In the genomic region with DNA sequence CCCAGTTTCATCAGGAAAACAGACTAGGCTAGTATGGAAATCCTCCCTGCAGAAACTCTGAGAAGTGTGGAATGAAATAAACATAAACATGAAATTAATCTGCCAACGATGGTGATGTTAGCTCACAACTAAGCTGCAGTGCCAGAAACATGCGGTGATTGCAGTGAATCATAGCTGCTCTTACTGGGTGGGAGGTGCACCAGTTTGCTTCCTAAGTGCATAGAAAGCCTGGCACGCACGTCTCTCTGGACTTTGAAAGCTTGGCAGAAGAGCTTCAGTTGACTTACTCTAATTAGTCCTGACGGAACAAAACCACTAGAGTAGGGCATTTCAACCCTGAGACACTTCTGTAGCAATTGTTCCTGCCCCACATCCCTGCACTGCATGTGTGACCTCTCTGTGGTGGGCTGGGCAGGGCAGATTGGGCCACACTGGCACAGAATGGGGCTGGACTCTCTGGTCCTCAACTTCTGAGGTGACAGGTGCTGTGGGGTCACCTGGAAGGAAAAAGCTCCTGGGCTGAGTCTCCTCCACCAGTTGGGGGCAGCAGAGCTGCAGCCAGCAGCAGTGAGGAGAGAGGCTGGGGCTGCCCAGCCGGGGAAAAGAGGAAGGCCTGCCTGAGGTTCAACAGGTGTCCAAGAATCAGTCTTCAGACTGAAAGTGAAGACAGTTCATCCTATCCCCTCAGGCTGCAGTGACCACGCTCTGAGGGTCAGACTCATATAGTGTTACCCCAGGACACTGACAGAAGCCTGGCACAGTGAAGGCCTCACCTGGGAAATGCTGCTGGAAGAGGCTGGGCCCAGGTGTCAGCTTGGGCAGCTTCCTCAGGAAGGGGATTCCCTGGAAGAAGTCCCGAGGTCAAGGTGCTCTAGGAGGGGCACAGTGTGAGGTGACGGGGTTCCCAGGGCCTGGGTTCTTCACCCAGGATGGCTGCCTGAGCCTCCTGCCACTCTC, we compare ENCODE assay signal across 9 cellular contexts. TPM values are rescaled to one million over a fixed set of nuclear protein-coding genes. Genes with fewer than 3 reads are reported as not detected.
DNase-seq lines count a peak whose midpoint lies in the region; ATAC-seq and TF ChIP-seq lines count a peak whose summit lies in the region.
"Had no signal": no experiment of that assay in that cellular context is flagged by ENCODE, and none has a peak within 500 bp of the region (broad histone marks: within the 10 kb centered on the region; RNA-seq: fewer than 3 reads in every experiment).

No MANE protein-coding gene starts in this region.

- no peaks in the 10 kb centered on the region for H3K27me3 Mint-ChIP-seq in activated naive CD8-positive, alpha-beta T cell treated with anti-CD3 and anti-CD28 coated beads for 36 hours
- no peaks in the 10 kb centered on the region for H3K27me3 Mint-ChIP-seq in CD4-positive, alpha-beta memory T cell

- H3K9me3 ChIP-seq in lower lobe of right lung: no peaks in the 10 kb centered on the region
- H3K9me3 ChIP-seq in CD4-positive, alpha-beta memory T cell (ENCODE audit: control insufficient read depth in 1 of 2, low read length in 2 of 2): no peaks in the 10 kb centered on the region

- intact Hi-C loops in lower lobe of right lung (cut with DNase I): no loop called here
- intact Hi-C loops in CD4-positive, alpha-beta memory T cell (cut with micrococcal nuclease): loop anchor here (5.0 kb wide), 1 partner anchor 223 kb away; no protein-coding TSS in a partner anchor

- no peak overlapping the region for H3K4me3 Mint-ChIP-seq in activated naive CD8-positive, alpha-beta T cell treated with anti-CD3 and anti-CD28 coated beads for 36 hours
- no peak overlapping the region for H3K4me3 Mint-ChIP-seq in CD4-positive, alpha-beta memory T cell

- POLR2A ChIA-PET in CD4-positive, alpha-beta memory T cell (lab: Charles Lee; ENCODE audit: partially characterized antibody): no interaction called here

- DNase-seq in NCI-H82 (lab: John Stamatoyannopoulos, UW) (peak; percentile 38), NCI-H82 treated with DMSO at 0.1 percent for 48 hours (lab: John Stamatoyannopoulos, UW; ENCODE audit: unreplicated experiment) (no peak), lower lobe of right lung (no peak)
- DNase-seq in activated naive CD8-positive, alpha-beta T cell treated with anti-CD3 and anti-CD28 coated beads for 36 hours: peak; percentile 29
- no peak for DNase-seq in CD4-positive, alpha-beta memory T cell

- H3K4me1 Mint-ChIP-seq in activated naive CD8-positive, alpha-beta T cell treated with anti-CD3 and anti-CD28 coated beads for 36 hours: no peaks in the 10 kb centered on the region
- H3K4me1 Mint-ChIP-seq in CD4-positive, alpha-beta memory T cell: no peaks in the 10 kb centered on the region

- no peaks in the 10 kb centered on the region for H3K9me3 Mint-ChIP-seq in activated naive CD8-positive, alpha-beta T cell treated with anti-CD3 and anti-CD28 coated beads for 36 hours
- no peaks in the 10 kb centered on the region for H3K9me3 Mint-ChIP-seq in CD4-positive, alpha-beta memory T cell

- peak; percentile 42 for ATAC-seq in HG02973 (IDR thresholded peaks at IDR 0.05; ENCODE audit: unreplicated experiment)
- ATAC-seq in lower lobe of right lung: peak; percentile 26 to 29
- ATAC-seq in GM21786 (IDR thresholded peaks at IDR 0.05; ENCODE audit: unreplicated experiment): no peak
- ATAC-seq in HG02623 (IDR thresholded peaks at IDR 0.05; ENCODE audit: unreplicated experiment): no peak

- no peak overlapping the region for H3K4me3 ChIP-seq in lower lobe of right lung
- no peak overlapping the region for H3K4me3 ChIP-seq in CD4-positive, alpha-beta memory T cell (ENCODE audit: low read length in 2 of 2)

- H3K36me3 ChIP-seq in lower lobe of right lung: no peaks in the 10 kb centered on the region
- H3K36me3 ChIP-seq in CD4-positive, alpha-beta memory T cell (ENCODE audit: insufficient read depth, low read length): no peaks in the 10 kb centered on the region

- peak; percentile 42 for TF ChIP-seq CTCF in lower lobe of right lung (IDR thresholded peaks at IDR 0.05)

- H3K4me1 ChIP-seq in lower lobe of right lung: no peaks in the 10 kb centered on the region
- H3K4me1 ChIP-seq in CD4-positive, alpha-beta memory T cell (ENCODE audit: insufficient read depth, low read length): no peaks in the 10 kb centered on the region

- H3K36me3 Mint-ChIP-seq in activated naive CD8-positive, alpha-beta T cell treated with anti-CD3 and anti-CD28 coated beads for 36 hours: no peaks in the 10 kb centered on the region
- H3K36me3 Mint-ChIP-seq in CD4-positive, alpha-beta memory T cell: no peaks in the 10 kb centered on the region

- H3K27ac ChIP-seq in lower lobe of right lung: no peak overlapping the region
- H3K27ac ChIP-seq in CD4-positive, alpha-beta memory T cell (ENCODE audit: low read depth, low read length): no peak overlapping the region

- CTCF ChIA-PET in CD4-positive, alpha-beta memory T cell (lab: Charles Lee; ENCODE audit: partially characterized antibody): interaction anchor here (0.7 to 2.2 kb wide), 4 partner anchors 8 to 272 kb away, joined by 3 to 7 read pairs (median 4); no protein-coding TSS in a partner anchor

- H3K27me3 ChIP-seq in lower lobe of right lung (ENCODE audit: low read depth): no peaks in the 10 kb centered on the region
- H3K27me3 ChIP-seq in CD4-positive, alpha-beta memory T cell (ENCODE audit: insufficient read depth, low read length): no peaks in the 10 kb centered on the region

- H3K27ac Mint-ChIP-seq in activated naive CD8-positive, alpha-beta T cell treated with anti-CD3 and anti-CD28 coated beads for 36 hours: no peak overlapping the region
- no peak overlapping the region for H3K27ac Mint-ChIP-seq in CD4-positive, alpha-beta memory T cell

RNA-seq across cellular contexts. Expression of a gene that starts 40.5 kb away (rescaled TPM):
- total RNA-seq in activated naive CD8-positive, alpha-beta T cell treated with anti-CD3 and anti-CD28 coated beads for 36 hours: not detected
- 2.7 TPM for total RNA-seq in lower lobe of right lung
- not detected for total RNA-seq in CD4-positive, alpha-beta memory T cell
- not detected for polyA plus RNA-seq in CD4-positive, alpha-beta memory T cell
- total RNA-seq: skeletal muscle tissue had no signal

Comparison
In these comparisons a context has a peak if more than half of its experiments do, and no peak if none do; other contexts are left out.
1. DNase-seq: peak in NCI-H82 (single experiment) and activated naive CD8-positive, alpha-beta T cell treated with anti-CD3 and anti-CD28 coated beads for 36 hours (single experiment); none in NCI-H82 treated with DMSO at 0.1 percent for 48 hours (single experiment), lower lobe of right lung (single experiment) and CD4-positive, alpha-beta memory T cell (0 of 5).
2. ATAC-seq: peak in HG02973 (single experiment) and lower lobe of right lung (2 of 2); none in GM21786 (single experiment) and HG02623 (single experiment).